In the genomic region with DNA sequence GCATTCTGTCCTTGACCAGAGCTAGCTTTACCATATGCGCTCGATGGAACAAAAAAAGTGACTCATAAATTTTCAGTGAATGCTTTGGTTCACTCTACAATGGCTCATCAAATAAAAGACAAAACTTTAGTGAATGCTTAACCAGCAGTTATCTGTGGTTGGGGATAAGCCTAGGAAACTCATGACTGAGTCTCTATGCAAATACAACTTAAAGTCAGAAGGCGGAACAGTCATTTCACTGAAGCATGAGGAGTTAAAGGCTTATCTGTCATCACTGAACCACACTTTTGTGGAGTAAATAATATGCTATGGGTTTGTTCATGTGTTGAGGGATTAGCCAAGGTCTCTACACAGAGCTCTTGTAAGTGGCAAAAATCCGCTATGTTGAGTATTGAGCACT, we compare ENCODE assay signal across 13 cellular contexts.
DNase-seq lines count a peak whose midpoint lies in the region; ATAC-seq lines count a peak whose summit lies in the region.
"Had no signal": no experiment of that assay in that cellular context is flagged by ENCODE, and none has a peak within 500 bp of the region (broad histone marks: within the 10 kb centered on the region; RNA-seq: fewer than 3 reads in every experiment).

No MANE protein-coding gene starts in this region.

- peak; percentile 86 for ATAC-seq in GM19043 (IDR thresholded peaks at IDR 0.05; ENCODE audit: low read depth, unreplicated experiment)
- peak; percentile 93 for ATAC-seq in HG03175 (IDR thresholded peaks at IDR 0.05; ENCODE audit: unreplicated experiment)
- ATAC-seq in HG02870 (IDR thresholded peaks at IDR 0.05; ENCODE audit: unreplicated experiment), result no peak
- ATAC-seq in activated T-helper 17 cell treated with anti-CD3 and anti-CD28 coated beads, Interleukin-2, amount 50 U/mL, for 72 hours (replicated peaks), result no peak
- ATAC-seq: GM23338 had no signal

- no peak overlapping the region for H3K27ac Mint-ChIP-seq in activated T-helper 17 cell treated with anti-CD3 and anti-CD28 coated beads, Interleukin-2, amount 50 U/mL, for 72 hours
- H3K27ac Mint-ChIP-seq: GM23338 had no signal

- H3K4me1 ChIP-seq in BLaER1, result peaks cover 19% of the 10 kb centered on the region

- H3K27me3 ChIP-seq in BLaER1, result no peaks in the 10 kb centered on the region

- H3K4me2 ChIP-seq in BLaER1, result peak overlapping the region; percentile 33; the same call in 1 of the 2 replicates
- H3K4me2 ChIP-seq: GM23338 had no signal

- peak; percentile 9 for DNase-seq in SW480 (ENCODE audit: low spot score)
- no peak for DNase-seq in HuH-7 (ENCODE audit: low spot score)
- no peak for DNase-seq in NCI-H2081 (lab: John Stamatoyannopoulos, UW)
- DNase-seq: head of caudate nucleus, NCI-H2171 treated with DMSO at 0.1 percent for 48 hours, SW 1271, trophoblast cell had no signal

- no peak overlapping the region for H3K4me3 Mint-ChIP-seq in activated T-helper 17 cell treated with anti-CD3 and anti-CD28 coated beads, Interleukin-2, amount 50 U/mL, for 72 hours
- H3K4me3 Mint-ChIP-seq: GM23338 had no signal

- no peaks in the 10 kb centered on the region for H3K4me1 Mint-ChIP-seq in activated T-helper 17 cell treated with anti-CD3 and anti-CD28 coated beads, Interleukin-2, amount 50 U/mL, for 72 hours
- H3K4me1 Mint-ChIP-seq: GM23338 had no signal

- H3K9ac ChIP-seq in BLaER1, result no peak overlapping the region

- no peaks in the 10 kb centered on the region; the same call in 1 of the 2 replicates for H3K9me3 ChIP-seq in BLaER1

- no peaks in the 10 kb centered on the region for H3K9me3 Mint-ChIP-seq in activated T-helper 17 cell treated with anti-CD3 and anti-CD28 coated beads, Interleukin-2, amount 50 U/mL, for 72 hours

- no peak overlapping the region for H3K4me3 ChIP-seq in BLaER1
- H3K4me3 ChIP-seq: GM23338 had no signal

- H4K20me1 ChIP-seq in BLaER1, result no peaks in the 10 kb centered on the region

- H3K27me3 Mint-ChIP-seq in activated T-helper 17 cell treated with anti-CD3 and anti-CD28 coated beads, Interleukin-2, amount 50 U/mL, for 72 hours, result peaks cover 3% of the 10 kb centered on the region

- no peaks in the 10 kb centered on the region for H3K36me3 ChIP-seq in BLaER1

- no peak overlapping the region for H3K27ac ChIP-seq in BLaER1

- no peaks in the 10 kb centered on the region for H3K36me3 Mint-ChIP-seq in activated T-helper 17 cell treated with anti-CD3 and anti-CD28 coated beads, Interleukin-2, amount 50 U/mL, for 72 hours (ENCODE audit: low read depth)

Comparison
In these comparisons a context has a peak if more than half of its experiments do, and no peak if none do; other contexts are left out.
1. ATAC-seq: peak in GM19043 (single experiment) and HG03175 (single experiment); none in HG02870 (single experiment) and activated T-helper 17 cell treated with anti-CD3 and anti-CD28 coated beads, Interleukin-2, amount 50 U/mL, for 72 hours (single experiment).